31 cellular contexts compared by ENCODE assay signal in the genomic region with DNA sequence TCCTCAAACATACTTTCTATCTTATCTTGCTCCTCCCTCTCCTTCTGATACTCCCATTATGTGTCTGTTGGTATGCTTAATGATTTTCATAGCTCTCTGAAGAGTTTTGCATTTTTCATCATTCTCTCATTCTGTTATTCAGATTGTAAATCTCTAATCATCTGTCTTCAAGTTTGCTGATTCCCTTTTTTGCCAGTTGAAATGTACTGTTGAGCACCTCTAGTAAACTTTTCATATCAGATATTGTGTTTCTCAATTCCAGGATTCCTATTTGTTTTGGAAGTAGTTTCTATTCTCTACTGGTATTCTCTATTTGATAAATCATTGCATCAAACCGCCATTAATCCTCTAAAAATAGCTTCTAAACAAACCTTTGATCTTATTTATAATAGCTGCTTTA.
DNase-seq lines count a peak whose midpoint lies in the region; ATAC-seq, FAIRE-seq and TF ChIP-seq lines count a peak whose summit lies in the region.
"Had no signal": no experiment of that assay in that cellular context is flagged by ENCODE, and none has a peak within 500 bp of the region (broad histone marks: within the 10 kb centered on the region; RNA-seq: fewer than 3 reads in every experiment).

No MANE protein-coding gene starts in this region.

- CTCF ChIA-PET in HepG2 (lab: Yijun Ruan, JAX; ENCODE audit: low intra/inter-chr PET ratio, low total read pairs): no interaction called here
- CTCF ChIA-PET in HEK293 (lab: Yijun Ruan, JAX): interaction anchor here (0.6 to 0.7 kb wide), 2 partner anchors 11 to 971 kb away, joined by 3 to 6 read pairs; no protein-coding TSS in a partner anchor

- H3K4me3 ChIP-seq in HepG2 (replicated peaks in 1 of 3; ENCODE audit: insufficient read depth in 1 of 3, low read depth in 2 of 3, low read length in 3 of 3) (no peak overlapping the region), right lobe of liver (no peak overlapping the region), HEK293 (ENCODE audit: low read depth, low read length) (no peak overlapping the region)
- H3K4me3 ChIP-seq: A549; BLaER1; BLaER1 treated with 17β-estradiol and CSF1 and Interleukin-3, amounts not matched to agents 10 nM and 100 nM had no signal

- ATAC-seq in HepG2 (no peak), right lobe of liver (no peak), GM21737 (IDR thresholded peaks at IDR 0.05; ENCODE audit: unreplicated experiment) (no peak)
- ATAC-seq: A549; CD8-positive, alpha-beta T cell had no signal

- in situ Hi-C loops in HepG2 (cut with HindIII; ENCODE audit: extremely low pct_ligation_motif_present, low pct_unique_long_range_greater_than_20kb): no loop called here

- intact Hi-C loops in HepG2 (cut with micrococcal nuclease; ENCODE audit: unreplicated experiment) (no loop called here), right lobe of liver (cut with DNase I) (no loop called here)

- no peak overlapping the region for H3K27ac ChIP-seq in HepG2 (ENCODE audit: extremely low read length, insufficient read depth, low read length)
- H3K27ac ChIP-seq in right lobe of liver: no peak overlapping the region
- H3K27ac ChIP-seq in HEK293 (ENCODE audit: extremely low read depth, low read depth, low read length): no peak overlapping the region
- H3K27ac ChIP-seq: 22Rv1; A549; BLaER1; BLaER1 treated with 17β-estradiol and CSF1 and Interleukin-3, amounts not matched to agents 10 nM and 100 nM; C4-2B had no signal

- no peak overlapping the region for H3K9ac ChIP-seq in HepG2 (ENCODE audit: insufficient read depth, low read depth, low read length)
- H3K9ac ChIP-seq: BLaER1; BLaER1 treated with 17β-estradiol and CSF1 and Interleukin-3, amounts not matched to agents 10 nM and 100 nM had no signal

- no peak for FAIRE-seq in HepG2 (lab: Jason Lieb, UNC)
- FAIRE-seq: A204.1, D721Med had no signal

- no peaks in the 10 kb centered on the region for H4K20me1 ChIP-seq in HepG2 (ENCODE audit: insufficient read depth, low read length)
- H4K20me1 ChIP-seq: BLaER1; BLaER1 treated with 17β-estradiol and CSF1 and Interleukin-3, amounts not matched to agents 10 nM and 100 nM had no signal

- 0% methylated on average over 1 of the region's 1 CpG for WGBS in HepG2 (ENCODE audit: low lambda C conversion rate)
- 11% methylated on average over 1 of the region's 1 CpG for WGBS in right lobe of liver (ENCODE audit: insufficient coverage, low coverage, low lambda C conversion rate, missing lambda C conversion rate)

- H3K9me3 ChIP-seq in HepG2 (ENCODE audit: low read length) (peaks cover 45% of the 10 kb centered on the region), right lobe of liver (no peaks in the 10 kb centered on the region), HEK293 (ENCODE audit: control insufficient read depth, insufficient read depth, low read depth, low read length) (no peaks in the 10 kb centered on the region)
- H3K9me3 ChIP-seq: BE2C, Caco-2 had no signal

- TF ChIP-seq CTCF in HepG2 (CRISPR knock-in tag; IDR thresholded peaks at IDR 0.05) (no peak), right lobe of liver (IDR thresholded peaks at IDR 0.05) (no peak), HEK293 (tag by site-specific recombination; IDR thresholded peaks at IDR 0.05) (no peak)

- TF ChIP-seq EP300 in HepG2 (IDR thresholded peaks at IDR 0.05; ENCODE audit: low read depth in 2 of 2, low read length in 2 of 2): no peak
- no peak for TF ChIP-seq EP300 in HepG2 (CRISPR knock-in tag; IDR thresholded peaks at IDR 0.05; ENCODE audit: borderline replicate concordance)

- no peak overlapping the region for H3K4me2 ChIP-seq in HepG2 (ENCODE audit: low read depth, low read length)
- H3K4me2 ChIP-seq: A549; BLaER1; BLaER1 treated with 17β-estradiol and CSF1 and Interleukin-3, amounts not matched to agents 10 nM and 100 nM had no signal

- H2AFZ ChIP-seq in HepG2 (ENCODE audit: low read length): no peak overlapping the region

- DNase-seq in HepG2 (ENCODE audit: low spot score): no peak
- DNase-seq in right lobe of liver: no peak
- DNase-seq: 8988T; ACHN; AML-193; BE2C; C1 segment of cervical spinal cord; Caco-2; Calu3; CD4-positive, alpha-beta memory T cell; CD4-positive, alpha-beta T cell; CD4-positive, CD25-positive, alpha-beta regulatory T cell; CD8-positive, alpha-beta memory T cell; CD8-positive, alpha-beta T cell; COR-L47; DMS 273 treated with DMSO at 0.1 percent for 48 hours; DMS153; DMS53; DMS79; DMS79 treated with DMSO at 0.1 percent for 48 hours; DND-41; EL had no signal

- H3K4me1 ChIP-seq in HepG2 (ENCODE audit: insufficient read depth, low read length) (no peaks in the 10 kb centered on the region), right lobe of liver (no peaks in the 10 kb centered on the region), HEK293 (ENCODE audit: control insufficient read depth, insufficient read depth, low read length) (no peaks in the 10 kb centered on the region)
- H3K4me1 ChIP-seq: A549, BE2C, BLaER1, Caco-2 had no signal

- TF ChIP-seq POLR2A in HepG2 (IDR thresholded peaks at IDR 0.05; ENCODE audit: insufficient read depth in 1 of 2, low read depth in 2 of 2, low read length in 2 of 2) (no peak), right lobe of liver (IDR thresholded peaks at IDR 0.05) (no peak)

- H3K27me3 ChIP-seq in HepG2 (ENCODE audit: control insufficient read depth in 1 of 2, insufficient read depth in 2 of 2, low read length in 2 of 2) (no peaks in the 10 kb centered on the region), right lobe of liver (no peaks in the 10 kb centered on the region)
- H3K27me3 ChIP-seq: BE2C; BLaER1; BLaER1 treated with 17β-estradiol and CSF1 and Interleukin-3, amounts not matched to agents 10 nM and 100 nM had no signal

- no peak for TF ChIP-seq RAD21 in HepG2 (CRISPR knock-in tag; IDR thresholded peaks at IDR 0.05)

- no peaks in the 10 kb centered on the region for H3K36me3 ChIP-seq in HepG2 (replicated peaks in 1 of 2; ENCODE audit: control insufficient read depth in 1 of 2, insufficient read depth in 2 of 2, low read length in 2 of 2)
- no peaks in the 10 kb centered on the region for H3K36me3 ChIP-seq in right lobe of liver
- H3K36me3 ChIP-seq in HEK293 (ENCODE audit: control insufficient read depth in 2 of 2, insufficient read depth in 1 of 2, low read length in 2 of 2): no peaks in the 10 kb centered on the region
- H3K36me3 ChIP-seq: BE2C, BLaER1 had no signal

- POLR2A ChIA-PET in HepG2 (lab: Yijun Ruan, JAX) (no interaction called here), HEK293 (lab: Yijun Ruan, JAX) (no interaction called here)

- no peaks in the 10 kb centered on the region for H3K79me2 ChIP-seq in HepG2 (ENCODE audit: insufficient read depth, low read length)

- BruUV-seq in HepG2 (replicated peaks; lab: Mats Ljungman, UMichigan): no TSS peak

TF ChIP-seq in HepG2, 621 proteins besides CTCF, POLR2A, EP300 and RAD21:
- TF ChIP-seq ZC3H4 (CRISPR knock-in tag; IDR thresholded peaks at IDR 0.05; ENCODE audit: borderline replicate concordance): no peak
- peak; percentile 98 for TF ChIP-seq ZNF160 (CRISPR knock-in tag; IDR thresholded peaks at IDR 0.05)
- no peak for TF ChIP-seq NFATC3 (CRISPR knock-in tag; IDR thresholded peaks at IDR 0.05)

TF ChIP-seq in HEK293, 187 proteins besides CTCF, POLR2A, EP300 and RAD21:
- TF ChIP-seq ZBTB8A (tag by site-specific recombination; IDR thresholded peaks at IDR 0.05) (no peak), ZFP41 (tag by site-specific recombination; IDR thresholded peaks at IDR 0.05; ENCODE audit: borderline replicate concordance) (no peak), WT1 (tag by site-specific recombination; IDR thresholded peaks at IDR 0.05) (no peak), SETDB1 (IDR thresholded peaks at IDR 0.05; ENCODE audit: insufficient read length, low read length) (peak; percentile 77)
- TF ChIP-seq, protein P1, sequence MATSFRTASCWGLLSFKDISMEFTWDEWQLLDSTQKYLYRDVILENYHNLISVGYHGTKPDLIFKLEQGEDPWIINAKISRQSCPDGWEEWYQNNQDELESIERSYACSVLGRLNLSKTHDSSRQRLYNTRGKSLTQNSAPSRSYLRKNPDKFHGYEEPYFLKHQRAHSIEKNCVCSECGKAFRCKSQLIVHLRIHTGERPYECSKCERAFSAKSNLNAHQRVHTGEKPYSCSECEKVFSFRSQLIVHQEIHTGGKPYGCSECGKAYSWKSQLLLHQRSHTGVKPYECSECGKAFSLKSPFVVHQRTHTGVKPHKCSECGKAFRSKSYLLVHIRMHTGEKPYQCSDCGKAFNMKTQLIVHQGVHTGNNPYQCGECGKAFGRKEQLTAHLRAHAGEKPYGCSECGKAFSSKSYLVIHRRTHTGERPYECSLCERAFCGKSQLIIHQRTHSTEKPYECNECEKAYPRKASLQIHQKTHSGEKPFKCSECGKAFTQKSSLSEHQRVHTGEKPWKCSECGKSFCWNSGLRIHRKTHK (tag by site-specific recombination; IDR thresholded peaks at IDR 0.05): no peak
